In genomic region chr1:94925561-94926364, GRCh38 we compare ENCODE assay signal across 1 cellular context.
A peak's percentile ranks its signal among the peaks of the same experiment; 100 is the strongest.
TF ChIP-seq lines count a peak whose summit lies in the region.

No MANE protein-coding gene starts in this region.

TF ChIP-seq in liver, 16 proteins besides CTCF, POLR2A, EP300 and RAD21 (continued from another document):
- TF ChIP-seq REST (IDR thresholded peaks at IDR 0.05) (no peak), YY1 (IDR thresholded peaks at IDR 0.05) (peak; percentile 24), FOXA1 (IDR thresholded peaks at IDR 0.05) (no peak), SP1 (IDR thresholded peaks at IDR 0.05) (no peak)
